14 cellular contexts compared by ENCODE assay signal in the genomic region with DNA sequence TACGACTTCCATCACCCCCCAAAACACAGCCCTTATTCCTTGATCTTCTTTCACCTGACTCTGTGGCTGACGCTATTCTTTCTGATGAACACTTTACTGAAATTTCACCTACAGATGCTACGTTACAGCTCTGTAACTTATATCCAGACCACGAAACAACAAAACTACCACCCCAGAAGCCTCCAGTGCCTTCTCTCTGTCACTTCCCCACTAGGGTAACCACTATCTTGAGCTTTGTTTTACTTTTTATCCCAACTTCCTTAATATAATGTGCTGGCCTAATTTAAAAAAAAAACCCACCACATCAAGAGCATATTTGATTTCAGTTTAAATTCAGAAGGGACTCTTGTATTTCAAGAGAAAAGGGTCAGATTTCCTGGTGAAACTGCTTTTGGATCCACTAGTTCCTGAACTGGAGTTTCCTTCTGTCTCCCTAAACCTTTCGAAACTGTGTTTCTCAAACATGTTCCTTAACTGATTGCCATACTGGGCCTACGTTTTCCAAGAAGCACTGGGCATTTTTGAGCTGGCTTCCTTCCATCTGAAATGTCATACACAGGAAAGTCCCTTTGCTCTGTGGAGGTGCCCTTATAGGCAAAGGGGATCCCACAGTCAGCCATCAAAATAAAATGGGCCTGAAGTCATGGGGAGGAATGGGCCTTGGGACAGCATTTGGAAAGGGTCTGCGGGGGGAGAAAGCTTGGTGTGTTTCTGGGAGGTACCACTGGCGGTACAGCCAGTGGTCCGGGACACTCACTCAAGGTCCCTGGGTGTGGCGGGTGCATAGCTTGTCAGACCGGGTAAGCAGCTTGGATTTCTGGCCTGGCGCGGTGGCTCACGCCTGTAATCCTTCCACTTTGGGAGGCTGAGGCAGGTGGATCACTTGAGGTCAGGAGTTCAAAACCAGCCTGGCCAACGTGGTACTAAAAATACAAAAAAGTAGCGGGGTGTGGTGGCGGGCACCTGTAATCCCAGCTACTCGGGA. TPM values are rescaled to one million over a fixed set of nuclear protein-coding genes. Genes with fewer than 3 reads are reported as not detected.
DNase-seq lines count a peak whose midpoint lies in the region; ATAC-seq and TF ChIP-seq lines count a peak whose summit lies in the region.
"Had no signal": no experiment of that assay in that cellular context is flagged by ENCODE, and none has a peak within 500 bp of the region (broad histone marks: within the 10 kb centered on the region; RNA-seq: fewer than 3 reads in every experiment).

No MANE protein-coding gene starts in this region.

- TF ChIP-seq CTCF in RWPE2 (IDR thresholded peaks at IDR 0.05; ENCODE audit: poor library complexity, severe bottlenecking) (no peak), A673 (conservative IDR thresholded peaks at IDR 0.05; ENCODE audit: low read depth, low read length) (no peak)

- no peak overlapping the region for H3K4me3 Mint-ChIP-seq in activated CD4-positive, alpha-beta T cell treated with anti-CD3 and anti-CD28 coated beads for 36 hours
- H3K4me3 Mint-ChIP-seq in effector memory CD8-positive, alpha-beta T cell = peak overlapping the region in 1 of 2 donors; percentile 5
- H3K4me3 Mint-ChIP-seq in stimulated activated effector memory CD8-positive, alpha-beta T cell treated with anti-CD3 and anti-CD28 coated beads, Interleukin-12 subunit alpha, Interleukin-12 subunit beta, amount 100 ng/mL, for 72 hours = peak overlapping the region; percentile 21

- peak overlapping the region; percentile 76 for H3K27ac Mint-ChIP-seq in activated CD4-positive, alpha-beta T cell treated with anti-CD3 and anti-CD28 coated beads for 36 hours
- H3K27ac Mint-ChIP-seq in effector memory CD8-positive, alpha-beta T cell = peak overlapping the region; percentile 74 to 90
- H3K27ac Mint-ChIP-seq in stimulated activated effector memory CD8-positive, alpha-beta T cell treated with anti-CD3 and anti-CD28 coated beads, Interleukin-12 subunit alpha, Interleukin-12 subunit beta, amount 100 ng/mL, for 72 hours = peak overlapping the region; percentile 83

- no peaks in the 10 kb centered on the region for H3K36me3 ChIP-seq in RWPE2 (ENCODE audit: low read depth)
- H3K36me3 ChIP-seq in A673 (ENCODE audit: insufficient read depth, low read length, poor library complexity, severe bottlenecking) = no peaks in the 10 kb centered on the region
- H3K36me3 ChIP-seq: ovary had no signal

- no TSS peak for BruUV-seq in A673 (replicated peaks; lab: Mats Ljungman, UMichigan)

- H3K27me3 ChIP-seq in RWPE2 (ENCODE audit: insufficient read depth, poor library complexity, severe bottlenecking) (no peaks in the 10 kb centered on the region), A673 (replicated peaks; ENCODE audit: insufficient read depth, low read depth, low read length, poor library complexity) (no peaks in the 10 kb centered on the region)
- H3K27me3 ChIP-seq: ovary, testis had no signal

- peak; percentile 20 for DNase-seq in activated CD4-positive, alpha-beta T cell treated with anti-CD3 and anti-CD28 coated beads for 36 hours
- no peak for DNase-seq in activated CD4-positive, alpha-beta T cell treated with anti-CD3 and anti-CD28 coated beads for 48 hours
- peak; percentile 68 for DNase-seq in RWPE2 (ENCODE audit: low spot score)
- no peak for DNase-seq in effector memory CD8-positive, alpha-beta T cell
- DNase-seq in stimulated activated effector memory CD8-positive, alpha-beta T cell treated with anti-CD3 and anti-CD28 coated beads, Interleukin-12 subunit alpha, Interleukin-12 subunit beta, amount 100 ng/mL, for 72 hours (ENCODE audit: low spot score in 2 of 2) = no peak
- no peak for DNase-seq in DMS 273 treated with DMSO at 0.1 percent for 48 hours (lab: John Stamatoyannopoulos, UW)
- no peak for DNase-seq in A673 (ENCODE audit: low spot score)
- DNase-seq: 8988T; NCI-H526 treated with DMSO at 0.1 percent for 48 hours; stimulated activated CD4-positive, alpha-beta T cell treated with anti-CD3 and anti-CD28 coated beads, Interleukin-4, amount 100 ng/mL, for 1 hour; testis had no signal

- POLR2A ChIA-PET in activated CD4-positive, alpha-beta T cell treated with anti-CD3 and anti-CD28 coated beads for 36 hours (lab: Charles Lee) = interaction anchor here (0.7 to 2.0 kb wide), 2 partner anchors 12 to 24 kb away, joined by 4 read pairs; no protein-coding TSS in a partner anchor
- POLR2A ChIA-PET in A673 (lab: Charles Lee; ENCODE audit: low non-redundant PET) = no interaction called here

- H3K4me3 ChIP-seq in RWPE2 (ENCODE audit: severe bottlenecking) = no peak overlapping the region
- no peak overlapping the region for H3K4me3 ChIP-seq in A673 (ENCODE audit: low read depth, low read length, poor library complexity, severe bottlenecking)
- H3K4me3 ChIP-seq: ovary, testis had no signal

- no peaks in the 10 kb centered on the region for H3K9me3 ChIP-seq in RWPE2 (ENCODE audit: severe bottlenecking)
- H3K9me3 ChIP-seq in A673 (ENCODE audit: low read depth, low read length, poor library complexity, severe bottlenecking) = no peaks in the 10 kb centered on the region
- H3K9me3 ChIP-seq: ovary, testis had no signal

- ATAC-seq in activated CD4-positive, alpha-beta T cell treated with anti-CD3 and anti-CD28 coated beads for 36 hours = peak; percentile 51
- ATAC-seq in RWPE2 (ENCODE audit: low read depth) (no peak), HG03025 (IDR thresholded peaks at IDR 0.05; ENCODE audit: low FRiP score, unreplicated experiment) (no peak)
- ATAC-seq in effector memory CD8-positive, alpha-beta T cell (replicated peaks) = no peak
- ATAC-seq in stimulated activated effector memory CD8-positive, alpha-beta T cell treated with anti-CD3 and anti-CD28 coated beads, Interleukin-12 subunit alpha, Interleukin-12 subunit beta, amount 100 ng/mL, for 72 hours = no peak

- H3K27me3 Mint-ChIP-seq in activated CD4-positive, alpha-beta T cell treated with anti-CD3 and anti-CD28 coated beads for 36 hours = no peaks in the 10 kb centered on the region
- no peaks in the 10 kb centered on the region for H3K27me3 Mint-ChIP-seq in effector memory CD8-positive, alpha-beta T cell

- H3K36me3 Mint-ChIP-seq in activated CD4-positive, alpha-beta T cell treated with anti-CD3 and anti-CD28 coated beads for 36 hours (ENCODE audit: low read depth) = peaks cover 16% of the 10 kb centered on the region
- peaks cover 11% of the 10 kb centered on the region for H3K36me3 Mint-ChIP-seq in effector memory CD8-positive, alpha-beta T cell (ENCODE audit: insufficient read depth)
- peaks cover 43% of the 10 kb centered on the region for H3K36me3 Mint-ChIP-seq in stimulated activated effector memory CD8-positive, alpha-beta T cell treated with anti-CD3 and anti-CD28 coated beads, Interleukin-12 subunit alpha, Interleukin-12 subunit beta, amount 100 ng/mL, for 72 hours

- H3K4me1 ChIP-seq in RWPE2 (ENCODE audit: insufficient read depth, poor library complexity, severe bottlenecking) (no peaks in the 10 kb centered on the region), A673 (ENCODE audit: insufficient read depth, low read length, poor library complexity, severe bottlenecking) (no peaks in the 10 kb centered on the region)
- H3K4me1 ChIP-seq: testis had no signal

- CTCF ChIA-PET in activated CD4-positive, alpha-beta T cell treated with anti-CD3 and anti-CD28 coated beads for 36 hours (lab: Charles Lee) = interaction anchor here (0.8 to 2.3 kb wide), 4 partner anchors 13 to 44 kb away, joined by 3 to 7 read pairs (median 4); no protein-coding TSS in a partner anchor
- CTCF ChIA-PET in A673 (lab: Charles Lee) = no interaction called here

- H3K9me3 Mint-ChIP-seq in activated CD4-positive, alpha-beta T cell treated with anti-CD3 and anti-CD28 coated beads for 36 hours (ENCODE audit: low read depth) = no peaks in the 10 kb centered on the region
- no peaks in the 10 kb centered on the region for H3K9me3 Mint-ChIP-seq in effector memory CD8-positive, alpha-beta T cell
- H3K9me3 Mint-ChIP-seq in stimulated activated effector memory CD8-positive, alpha-beta T cell treated with anti-CD3 and anti-CD28 coated beads, Interleukin-12 subunit alpha, Interleukin-12 subunit beta, amount 100 ng/mL, for 72 hours = no peaks in the 10 kb centered on the region

- peaks cover 30% of the 10 kb centered on the region for H3K4me1 Mint-ChIP-seq in activated CD4-positive, alpha-beta T cell treated with anti-CD3 and anti-CD28 coated beads for 36 hours
- peaks cover 37 to 42% of the 10 kb centered on the region in 2 donors for H3K4me1 Mint-ChIP-seq in effector memory CD8-positive, alpha-beta T cell (ENCODE audit: low read depth in 2 of 2)
- H3K4me1 Mint-ChIP-seq in stimulated activated effector memory CD8-positive, alpha-beta T cell treated with anti-CD3 and anti-CD28 coated beads, Interleukin-12 subunit alpha, Interleukin-12 subunit beta, amount 100 ng/mL, for 72 hours = peaks cover 54% of the 10 kb centered on the region

- intact Hi-C loops in activated CD4-positive, alpha-beta T cell treated with anti-CD3 and anti-CD28 coated beads for 36 hours (cut with DNase I, micrococcal nuclease) = no loop called here
- intact Hi-C loops in A673 (cut with micrococcal nuclease; ENCODE audit: unreplicated experiment) = no loop called here

- H3K27ac ChIP-seq in RWPE2 (ENCODE audit: poor library complexity, severe bottlenecking) = no peak overlapping the region
- H3K27ac ChIP-seq in A673 (ENCODE audit: low read depth, low read length, poor library complexity, severe bottlenecking) = no peak overlapping the region
- H3K27ac ChIP-seq: testis had no signal

RNA-seq across cellular contexts. Expression of a gene that starts 25.8 kb away (rescaled TPM):
- 10 to 100 TPM; 68.5 to 80.8 TPM for total RNA-seq in activated CD4-positive, alpha-beta T cell treated with anti-CD3 and anti-CD28 coated beads for 36 hours
- 86.7 and 99.1 TPM in 2 replicates for total RNA-seq in A673 (2021)

RNA-seq across cellular contexts. Expression of a gene that starts 30.6 kb away (rescaled TPM):
- total RNA-seq in activated CD4-positive, alpha-beta T cell treated with anti-CD3 and anti-CD28 coated beads for 36 hours = 1 to 10 TPM; 5.1 to 5.6 TPM
- total RNA-seq in A673 (2021) = 0.11 and 0.28 TPM in 2 replicates
- total RNA-seq: kidney epithelial cell had no signal

RNA-seq across cellular contexts. Expression of a gene that starts 50.2 kb away (rescaled TPM):
- 10 to 100 TPM; 62.0 to 84.2 TPM for total RNA-seq in activated CD4-positive, alpha-beta T cell treated with anti-CD3 and anti-CD28 coated beads for 36 hours
- total RNA-seq in A673 (2021) = 52.5 and 58.2 TPM in 2 replicates

RNA-seq across cellular contexts. Expression of a gene that starts 50.7 kb away (rescaled TPM):
- 100 to 1,000 TPM; 103 to 114 TPM for total RNA-seq in activated CD4-positive, alpha-beta T cell treated with anti-CD3 and anti-CD28 coated beads for 36 hours
- 105 and 112 TPM in 2 replicates for total RNA-seq in A673 (2021)

Comparison
In these comparisons a context has a peak if more than half of its experiments do, and no peak if none do; other contexts are left out.
1. DNase-seq: peak in activated CD4-positive, alpha-beta T cell treated with anti-CD3 and anti-CD28 coated beads for 36 hours (single experiment) and RWPE2 (single experiment); none in activated CD4-positive, alpha-beta T cell treated with anti-CD3 and anti-CD28 coated beads for 48 hours (single experiment), effector memory CD8-positive, alpha-beta T cell (0 of 3), stimulated activated effector memory CD8-positive, alpha-beta T cell treated with anti-CD3 and anti-CD28 coated beads, Interleukin-12 subunit alpha, Interleukin-12 subunit beta, amount 100 ng/mL, for 72 hours (0 of 2), DMS 273 treated with DMSO at 0.1 percent for 48 hours (single experiment) and A673 (single experiment).
2. Peak in every context shown above with its lines, with median percentiles within 50 percentile points of each other: H3K27ac Mint-ChIP-seq.